ENCODE assay signal across 1 cellular context in genomic region chr7:74289018-74289659, GRCh38.
TF ChIP-seq lines count a peak whose summit lies in the region.

CLIP2 (plus strand) TSS chr7:74289407; CDS start chr7:74317547, 28,140 bp downstream.

TF ChIP-seq in HepG2, 621 proteins besides CTCF, POLR2A, EP300 and RAD21 (continued from another document and continues in another):
- TF ChIP-seq PAX8 (CRISPR knock-in tag; IDR thresholded peaks at IDR 0.05; ENCODE audit: borderline replicate concordance) (no peak), ZNF609 (CRISPR knock-in tag; IDR thresholded peaks at IDR 0.05; ENCODE audit: borderline replicate concordance) (no peak), BORCS8-MEF2B (CRISPR knock-in tag; IDR thresholded peaks at IDR 0.05) (no peak), SAP130 (CRISPR knock-in tag; IDR thresholded peaks at IDR 0.05; ENCODE audit: low read depth) (no peak; the same call in 1 of the 2 replicates), ZNF567 (CRISPR knock-in tag; IDR thresholded peaks at IDR 0.05; ENCODE audit: borderline replicate concordance) (no peak), TP53 (CRISPR knock-in tag; conservative IDR thresholded peaks at IDR 0.05) (no peak), REPIN1 (CRISPR knock-in tag; IDR thresholded peaks at IDR 0.05; ENCODE audit: borderline replicate concordance, low read depth) (no peak), RARA (CRISPR knock-in tag; IDR thresholded peaks at IDR 0.05) (0 out of 2 replicates have a peak, but pooled peaks have one; percentile 10), KDM1A (CRISPR knock-in tag; IDR thresholded peaks at IDR 0.05) (peak; percentile 8; the same call in 1 of the 2 replicates), ZNF563 (CRISPR knock-in tag; IDR thresholded peaks at IDR 0.05) (peak; percentile 70; the same call in 1 of the 2 replicates), ZNF232 (CRISPR knock-in tag; IDR thresholded peaks at IDR 0.05; ENCODE audit: borderline replicate concordance) (no peak), KDM4B (CRISPR knock-in tag; IDR thresholded peaks at IDR 0.05) (no peak), ZNF749 (CRISPR knock-in tag; IDR thresholded peaks at IDR 0.05; ENCODE audit: borderline replicate concordance) (no peak), JDP2 (CRISPR knock-in tag; IDR thresholded peaks at IDR 0.05; ENCODE audit: borderline replicate concordance) (no peak), ZMYM4 (CRISPR knock-in tag; IDR thresholded peaks at IDR 0.05) (no peak), ZNF572 (CRISPR knock-in tag; IDR thresholded peaks at IDR 0.05) (peak; percentile 34; the same call in 1 of the 2 replicates), ZNF180 (CRISPR knock-in tag; IDR thresholded peaks at IDR 0.05; ENCODE audit: borderline replicate concordance, low read depth) (no peak), U2AF1 (optimal IDR thresholded peaks at IDR 0.05; ENCODE audit: low read depth, low read length) (no peak), PREB (CRISPR knock-in tag; IDR thresholded peaks at IDR 0.05) (no peak), HOXA9 (CRISPR knock-in tag; IDR thresholded peaks at IDR 0.05; ENCODE audit: borderline replicate concordance) (no peak), YY1 (IDR thresholded peaks at IDR 0.05; ENCODE audit: insufficient read depth, insufficient replicate concordance, low read depth, low read length) (peak; percentile 24), ZNF782 (CRISPR knock-in tag; IDR thresholded peaks at IDR 0.05; ENCODE audit: borderline replicate concordance) (no peak), NFIC (IDR thresholded peaks at IDR 0.05; ENCODE audit: low read length) (no peak), ZNF225 (CRISPR knock-in tag; IDR thresholded peaks at IDR 0.05) (no peak), MAX (IDR thresholded peaks at IDR 0.05) (peak; percentile 28; the same call in 1 of the 2 replicates), ZNF816 (CRISPR knock-in tag; IDR thresholded peaks at IDR 0.05; ENCODE audit: borderline replicate concordance) (no peak), TFDP1 (CRISPR knock-in tag; IDR thresholded peaks at IDR 0.05; ENCODE audit: borderline replicate concordance) (peak; percentile 43; the same call in 1 of the 2 replicates), ZNF12 (CRISPR knock-in tag; IDR thresholded peaks at IDR 0.05) (0 out of 2 replicates have a peak, but pooled peaks have one; percentile 11), RFXAP (CRISPR knock-in tag; IDR thresholded peaks at IDR 0.05; ENCODE audit: borderline replicate concordance) (no peak), ZFP91 (CRISPR knock-in tag; IDR thresholded peaks at IDR 0.05; ENCODE audit: borderline replicate concordance) (peak; percentile 35; the same call in 1 of the 2 replicates), GABPA (IDR thresholded peaks at IDR 0.05; ENCODE audit: low read depth, low read length) (no peak), GABPA (CRISPR knock-in tag; IDR thresholded peaks at IDR 0.05; ENCODE audit: low read depth) (no peak), PRPF4 (IDR thresholded peaks at IDR 0.05; ENCODE audit: low read depth, low read length, poor library complexity, severe bottlenecking) (no peak), STAT5B (CRISPR knock-in tag; IDR thresholded peaks at IDR 0.05) (no peak), REL (CRISPR knock-in tag; conservative IDR thresholded peaks at IDR 0.05) (no peak), ZBTB42 (CRISPR knock-in tag; IDR thresholded peaks at IDR 0.05) (no peak), ATF7-NPFF (CRISPR knock-in tag; IDR thresholded peaks at IDR 0.05; ENCODE audit: low read depth) (peak; percentile 81; the same call in 1 of the 2 replicates), ZNF839 (CRISPR knock-in tag; IDR thresholded peaks at IDR 0.05; ENCODE audit: borderline replicate concordance) (no peak), TEAD3 (CRISPR knock-in tag; optimal IDR thresholded peaks at IDR 0.05; ENCODE audit: borderline replicate concordance) (no peak), ZNF33A (CRISPR knock-in tag; IDR thresholded peaks at IDR 0.05; ENCODE audit: borderline replicate concordance) (no peak), SP4 (CRISPR knock-in tag; IDR thresholded peaks at IDR 0.05) (peak; percentile 35; the same call in 1 of the 2 replicates), ZFP37 (CRISPR knock-in tag; IDR thresholded peaks at IDR 0.05; ENCODE audit: borderline replicate concordance) (no peak), ZNF414 (CRISPR knock-in tag; IDR thresholded peaks at IDR 0.05) (no peak), ZEB1 (IDR thresholded peaks at IDR 0.05; ENCODE audit: insufficient replicate concordance, low read depth) (no peak), ZNF441 (CRISPR knock-in tag; IDR thresholded peaks at IDR 0.05; ENCODE audit: borderline replicate concordance) (no peak; the same call in 1 of the 2 replicates), HOXA7 (CRISPR knock-in tag; IDR thresholded peaks at IDR 0.05) (no peak), MXD1 (CRISPR knock-in tag; IDR thresholded peaks at IDR 0.05) (no peak), POLR2G (IDR thresholded peaks at IDR 0.05; ENCODE audit: low read depth, low read length) (peak; percentile 55; the same call in 1 of the 2 replicates)
- TF ChIP-seq, protein P1, sequence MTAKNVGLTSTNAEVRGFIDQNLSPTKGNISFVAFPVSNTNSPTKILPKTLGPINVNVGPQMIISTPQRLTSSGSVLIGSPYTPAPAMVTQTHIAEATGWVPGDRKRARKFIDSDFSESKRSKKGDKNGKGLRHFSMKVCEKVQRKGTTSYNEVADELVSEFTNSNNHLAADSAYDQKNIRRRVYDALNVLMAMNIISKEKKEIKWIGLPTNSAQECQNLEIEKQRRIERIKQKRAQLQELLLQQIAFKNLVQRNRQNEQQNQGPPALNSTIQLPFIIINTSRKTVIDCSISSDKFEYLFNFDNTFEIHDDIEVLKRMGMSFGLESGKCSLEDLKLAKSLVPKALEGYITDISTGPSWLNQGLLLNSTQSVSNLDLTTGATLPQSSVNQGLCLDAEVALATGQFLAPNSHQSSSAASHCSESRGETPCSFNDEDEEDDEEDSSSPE (CRISPR knock-in tag; IDR thresholded peaks at IDR 0.05) = no peak
- TF ChIP-seq, protein P2, sequence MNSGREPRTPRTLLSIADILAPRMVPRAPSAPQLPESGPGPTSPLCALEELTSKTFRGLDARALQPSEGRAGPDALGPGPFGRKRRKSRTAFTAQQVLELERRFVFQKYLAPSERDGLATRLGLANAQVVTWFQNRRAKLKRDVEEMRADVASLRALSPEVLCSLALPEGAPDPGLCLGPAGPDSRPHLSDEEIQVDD (CRISPR knock-in tag; IDR thresholded peaks at IDR 0.05; ENCODE audit: borderline replicate concordance) = no peak
- TF ChIP-seq, protein P3, sequence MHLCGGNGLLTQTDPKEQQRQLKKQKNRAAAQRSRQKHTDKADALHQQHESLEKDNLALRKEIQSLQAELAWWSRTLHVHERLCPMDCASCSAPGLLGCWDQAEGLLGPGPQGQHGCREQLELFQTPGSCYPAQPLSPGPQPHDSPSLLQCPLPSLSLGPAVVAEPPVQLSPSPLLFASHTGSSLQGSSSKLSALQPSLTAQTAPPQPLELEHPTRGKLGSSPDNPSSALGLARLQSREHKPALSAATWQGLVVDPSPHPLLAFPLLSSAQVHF (CRISPR knock-in tag; IDR thresholded peaks at IDR 0.05) = no peak
- TF ChIP-seq, protein P4, sequence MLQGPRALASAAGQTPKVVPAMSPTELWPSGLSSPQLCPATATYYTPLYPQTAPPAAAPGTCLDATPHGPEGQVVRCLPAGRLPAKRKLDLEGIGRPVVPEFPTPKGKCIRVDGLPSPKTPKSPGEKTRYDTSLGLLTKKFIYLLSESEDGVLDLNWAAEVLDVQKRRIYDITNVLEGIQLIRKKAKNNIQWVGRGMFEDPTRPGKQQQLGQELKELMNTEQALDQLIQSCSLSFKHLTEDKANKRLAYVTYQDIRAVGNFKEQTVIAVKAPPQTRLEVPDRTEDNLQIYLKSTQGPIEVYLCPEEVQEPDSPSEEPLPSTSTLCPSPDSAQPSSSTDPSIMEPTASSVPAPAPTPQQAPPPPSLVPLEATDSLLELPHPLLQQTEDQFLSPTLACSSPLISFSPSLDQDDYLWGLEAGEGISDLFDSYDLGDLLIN (CRISPR knock-in tag; IDR thresholded peaks at IDR 0.05; ENCODE audit: borderline replicate concordance) = no peak
- TF ChIP-seq, protein P5, sequence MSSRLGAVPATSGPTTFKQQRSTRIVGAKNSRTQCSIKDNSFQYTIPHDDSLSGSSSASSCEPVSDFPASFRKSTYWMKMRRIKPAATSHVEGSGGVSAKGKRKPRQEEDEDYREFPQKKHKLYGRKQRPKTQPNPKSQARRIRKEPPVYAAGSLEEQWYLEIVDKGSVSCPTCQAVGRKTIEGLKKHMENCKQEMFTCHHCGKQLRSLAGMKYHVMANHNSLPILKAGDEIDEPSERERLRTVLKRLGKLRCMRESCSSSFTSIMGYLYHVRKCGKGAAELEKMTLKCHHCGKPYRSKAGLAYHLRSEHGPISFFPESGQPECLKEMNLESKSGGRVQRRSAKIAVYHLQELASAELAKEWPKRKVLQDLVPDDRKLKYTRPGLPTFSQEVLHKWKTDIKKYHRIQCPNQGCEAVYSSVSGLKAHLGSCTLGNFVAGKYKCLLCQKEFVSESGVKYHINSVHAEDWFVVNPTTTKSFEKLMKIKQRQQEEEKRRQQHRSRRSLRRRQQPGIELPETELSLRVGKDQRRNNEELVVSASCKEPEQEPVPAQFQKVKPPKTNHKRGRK (CRISPR knock-in tag; IDR thresholded peaks at IDR 0.05) = peak; percentile 66; the same call in 1 of the 2 replicates
